25 cellular contexts compared by ENCODE assay signal in the genomic region with DNA sequence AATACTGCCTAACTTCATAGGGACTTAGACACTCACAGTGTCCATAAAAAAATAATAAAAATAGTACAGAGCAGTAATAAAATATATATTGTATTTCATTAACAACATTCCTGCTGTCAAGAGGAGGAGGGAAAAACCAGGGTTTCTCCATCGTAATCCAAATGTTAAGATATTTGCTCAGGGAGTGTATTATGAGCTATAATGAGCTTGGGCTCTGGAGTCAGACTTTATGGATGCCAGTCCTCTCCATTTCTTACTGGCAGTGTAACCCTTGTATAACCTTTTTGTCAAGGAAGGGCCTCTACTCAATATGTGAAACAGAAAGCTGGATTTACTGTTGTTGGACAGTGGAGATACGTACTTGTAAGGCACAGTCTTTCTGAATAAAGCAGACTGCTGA. TPM values are rescaled to one million over a fixed set of nuclear protein-coding genes. Genes with fewer than 3 reads are reported as not detected.
DNase-seq lines count a peak whose midpoint lies in the region; ATAC-seq, FAIRE-seq and TF ChIP-seq lines count a peak whose summit lies in the region.
"Had no signal": no experiment of that assay in that cellular context is flagged by ENCODE, and none has a peak within 500 bp of the region (broad histone marks: within the 10 kb centered on the region; RNA-seq: fewer than 3 reads in every experiment).

No MANE protein-coding gene starts in this region.

- TF ChIP-seq POLR2A in H54 (IDR thresholded peaks at IDR 0.05; ENCODE audit: low read depth, low read length), result no peak

- H3K36me3 ChIP-seq in small intestine (ENCODE audit: control insufficient read depth in 2 of 2, insufficient read depth in 2 of 2, low read length in 2 of 2), result no peaks in the 10 kb centered on the region
- H3K36me3 ChIP-seq: sigmoid colon had no signal

- H3K4me1 Mint-ChIP-seq in T-helper 17 cell, result peaks cover 29% of the 10 kb centered on the region

- H3K9me3 ChIP-seq in small intestine (ENCODE audit: control insufficient read depth, low read depth) (no peaks in the 10 kb centered on the region), T-helper 17 cell (ENCODE audit: control insufficient read depth, low read length, poor library complexity, severe bottlenecking) (no peaks in the 10 kb centered on the region)
- H3K9me3 ChIP-seq: sigmoid colon had no signal

- FAIRE-seq in H54 (lab: Jason Lieb, UNC), result peak; percentile 23
- no peak for FAIRE-seq in small intestine (lab: Jason Lieb, UNC)
- FAIRE-seq: H1, HTR-8/SVneo had no signal

- no peak overlapping the region for H3K4me3 ChIP-seq in small intestine (ENCODE audit: low read depth in 1 of 2, low read length in 2 of 2)
- H3K4me3 ChIP-seq: PC-9, sigmoid colon had no signal

- H3K27ac ChIP-seq in small intestine (ENCODE audit: low read depth in 1 of 2, low read length in 1 of 2), result no peak overlapping the region
- H3K27ac ChIP-seq: PC-9 had no signal

- intact Hi-C loops in left colon (cut with DNase I, micrococcal nuclease) (no loop called here), sciatic nerve (cut with DNase I) (no loop called here)

- no peak overlapping the region for H3K27ac Mint-ChIP-seq in T-helper 17 cell
- H3K27ac Mint-ChIP-seq: activated CD4-positive, alpha-beta memory T cell treated with anti-CD3 and anti-CD28 coated beads, Interleukin-2, amount 10 ng/mL, durations not matched to agents 7 days and 5 days; activated naive CD8-positive, alpha-beta T cell treated with anti-CD3 and anti-CD28 coated beads, Interleukin-2, amount 10 ng/mL, durations not matched to agents 7 days and 5 days had no signal

- H3K36me3 Mint-ChIP-seq in T-helper 17 cell (ENCODE audit: low read depth), result no peaks in the 10 kb centered on the region

- no peaks in the 10 kb centered on the region for H3K4me1 ChIP-seq in small intestine (ENCODE audit: control insufficient read depth in 2 of 2, insufficient read depth in 1 of 2, low read depth in 1 of 2, low read length in 1 of 2)

- no peaks in the 10 kb centered on the region for H3K27me3 ChIP-seq in small intestine (ENCODE audit: control insufficient read depth in 2 of 2, insufficient read depth in 2 of 2, low read length in 2 of 2)
- H3K27me3 ChIP-seq: sigmoid colon had no signal

- ATAC-seq in left colon (peak; percentile 99), sciatic nerve (no peak), T-helper 17 cell (no peak), GM21447 (IDR thresholded peaks at IDR 0.05; ENCODE audit: unreplicated experiment) (no peak)
- ATAC-seq: activated CD4-positive, CD25-positive, alpha-beta regulatory T cell treated with anti-CD3 and anti-CD28 coated beads, Interleukin-2, amount 50 U/mL, for 24 hours had no signal

- no peak overlapping the region for H3K4me3 Mint-ChIP-seq in T-helper 17 cell
- H3K4me3 Mint-ChIP-seq: activated CD4-positive, alpha-beta memory T cell treated with anti-CD3 and anti-CD28 coated beads, Interleukin-2, amount 10 ng/mL, durations not matched to agents 7 days and 5 days; activated naive CD8-positive, alpha-beta T cell treated with anti-CD3 and anti-CD28 coated beads, Interleukin-2, amount 10 ng/mL, durations not matched to agents 7 days and 5 days; central memory CD8-positive, alpha-beta T cell had no signal

- no peak for DNase-seq in H54 (ENCODE audit: insufficient read length, low spot score)
- peak; percentile 13 for DNase-seq in RPMI8226
- DNase-seq in left colon, result no peak
- peak; percentile 3 for DNase-seq in small intestine
- no peak for DNase-seq in activated CD4-positive, alpha-beta T cell treated with anti-CD3 and anti-CD28 coated beads, Interleukin-2, amount 50 U/mL, for 1 hour
- no peak for DNase-seq in sciatic nerve (ENCODE audit: low spot score)
- no peak for DNase-seq in T-helper 17 cell
- DNase-seq: ACHN; activated CD4-positive, alpha-beta memory T cell treated with anti-CD3 and anti-CD28 coated beads, Interleukin-2, amount 10 ng/mL, durations not matched to agents 7 days and 5 days; activated naive CD8-positive, alpha-beta T cell treated with anti-CD3 and anti-CD28 coated beads, Interleukin-2, amount 10 ng/mL, durations not matched to agents 7 days and 5 days; COR-L47; DMS79; foreskin melanocyte; NCI-H1048; NCI-H187 treated with DMSO at 0.1 percent for 48 hours; NCI-H774; PC-9; posterior cingulate gyrus; SIG-M5; sigmoid colon had no signal

- no peaks in the 10 kb centered on the region for H3K27me3 Mint-ChIP-seq in T-helper 17 cell
- H3K27me3 Mint-ChIP-seq: activated CD4-positive, alpha-beta memory T cell treated with anti-CD3 and anti-CD28 coated beads, Interleukin-2, amount 10 ng/mL, durations not matched to agents 7 days and 5 days; activated naive CD8-positive, alpha-beta T cell treated with anti-CD3 and anti-CD28 coated beads, Interleukin-2, amount 10 ng/mL, durations not matched to agents 7 days and 5 days; central memory CD8-positive, alpha-beta T cell had no signal

- 66 to 72% (median 68%) methylated on average over 2 of the region's 2 CpGs for WGBS in small intestine, 3 donors

RNA-seq across cellular contexts. Expression of a gene that starts 56.3 kb away (rescaled TPM):
- 10 to 100 TPM; 20.1 to 22.3 TPM for total RNA-seq in left colon
- polyA plus RNA-seq in small intestine, result 10 to 100 TPM; 15.8 to 25.4 (median 24.4) TPM
- 24.0 TPM for total RNA-seq in sciatic nerve
- 10 to 100 TPM; 25.7 to 28.8 TPM for total RNA-seq in T-helper 17 cell

RNA-seq across cellular contexts. Expression of a gene that starts 56.6 kb away (rescaled TPM):
- total RNA-seq in left colon (10 to 100 TPM in 1 of 2 donors, 1 to 10 TPM in 1; 6.6 to 11.5 TPM), sciatic nerve (51.2 TPM), T-helper 17 cell (under 1 TPM; 0.18 to 0.57 TPM)
- 1 to 10 TPM in 2 of 3 donors, not detected in 1; 1.9 to 3.8 TPM for polyA plus RNA-seq in small intestine

Comparison
In these comparisons a context has a peak if more than half of its experiments do, and no peak if none do; other contexts are left out.
1. DNase-seq: peak in RPMI8226 (single experiment) and small intestine (single experiment); none in H54 (single experiment), left colon (0 of 2), activated CD4-positive, alpha-beta T cell treated with anti-CD3 and anti-CD28 coated beads, Interleukin-2, amount 50 U/mL, for 1 hour (single experiment), sciatic nerve (single experiment) and T-helper 17 cell (0 of 3).
2. RNA of a gene that starts 56.6 kb away (total RNA-seq): 51.2 TPM in sciatic nerve (single experiment) and 6.6 to 11.5 TPM in left colon; 0.18 to 0.57 TPM in T-helper 17 cell; every median in the first group is over 4 times any median in the second.